12 cellular contexts compared by ENCODE assay signal in genomic region chr1:165884690-165885304, GRCh38. TPM values are rescaled to one million over a fixed set of nuclear protein-coding genes. Genes with fewer than 3 reads are reported as not detected.
DNase-seq lines count a peak whose midpoint lies in the region; ATAC-seq and TF ChIP-seq lines count a peak whose summit lies in the region.
"Had no signal": no experiment of that assay in that cellular context is flagged by ENCODE, and none has a peak within 500 bp of the region (broad histone marks: within the 10 kb centered on the region; RNA-seq: fewer than 3 reads in every experiment).

No MANE protein-coding gene starts in this region.

- H3K9me3 Mint-ChIP-seq in osteocyte (ENCODE audit: unreplicated experiment): no peaks in the 10 kb centered on the region
- H3K9me3 Mint-ChIP-seq: activated naive CD4-positive, alpha-beta T cell treated with anti-CD3 and anti-CD28 coated beads for 36 hours had no signal

- ATAC-seq in GM18870 (IDR thresholded peaks at IDR 0.05; ENCODE audit: unreplicated experiment) (peak; percentile 36), HG02678 (IDR thresholded peaks at IDR 0.05; ENCODE audit: unreplicated experiment) (no peak)

- H3K4me1 Mint-ChIP-seq in osteocyte (ENCODE audit: unreplicated experiment): peaks cover 37% of the 10 kb centered on the region

- TF ChIP-seq CTCF in osteocyte (IDR thresholded peaks at IDR 0.05) (no peak), WERI-Rb-1 (IDR thresholded peaks at IDR 0.05; ENCODE audit: low read depth, low read length) (no peak)

- no peak overlapping the region for H3K4me3 Mint-ChIP-seq in osteocyte (ENCODE audit: unreplicated experiment)
- H3K4me3 Mint-ChIP-seq: activated naive CD4-positive, alpha-beta T cell treated with anti-CD3 and anti-CD28 coated beads for 36 hours had no signal

- peaks cover 8% of the 10 kb centered on the region for H3K36me3 ChIP-seq in WERI-Rb-1

- H3K27me3 Mint-ChIP-seq in osteocyte (ENCODE audit: unreplicated experiment): no peaks in the 10 kb centered on the region

- H3K27ac Mint-ChIP-seq in osteocyte (ENCODE audit: unreplicated experiment): peak overlapping the region; percentile 90
- H3K27ac Mint-ChIP-seq: activated naive CD4-positive, alpha-beta T cell treated with anti-CD3 and anti-CD28 coated beads for 36 hours had no signal

- H3K36me3 Mint-ChIP-seq in osteocyte (ENCODE audit: unreplicated experiment): no peaks in the 10 kb centered on the region

- DNase-seq in LHCN-M2 (ENCODE audit: low read depth) (peak; percentile 74), dermis blood vessel endothelial cell (peak; percentile 66), osteocyte (ENCODE audit: extremely low spot score, unreplicated experiment) (no peak), WERI-Rb-1 (no peak), kidney tubule cell (ENCODE audit: low spot score) (no peak), RKO (ENCODE audit: low spot score) (no peak)
- DNase-seq: activated CD4-positive, alpha-beta T cell treated with anti-CD3 and anti-CD28 coated beads for 4 hours; activated naive CD4-positive, alpha-beta T cell treated with anti-CD3 and anti-CD28 coated beads for 36 hours; effector CD8-positive, alpha-beta T cell had no signal

- no peak overlapping the region for H3K4me3 ChIP-seq in WERI-Rb-1 (ENCODE audit: low read depth, low read length)

- no peaks in the 10 kb centered on the region for H3K27me3 ChIP-seq in WERI-Rb-1 (ENCODE audit: insufficient read depth, low read depth, severe bottlenecking)

- H3K27ac ChIP-seq in WERI-Rb-1: no peak overlapping the region
- H3K27ac ChIP-seq: parathyroid adenoma had no signal

- no peaks in the 10 kb centered on the region for H3K9me3 ChIP-seq in WERI-Rb-1 (ENCODE audit: severe bottlenecking)

RNA-seq across cellular contexts. Expression of gene UCK2, which starts 57.4 kb away (rescaled TPM):
- total RNA-seq in LHCN-M2 (2014; rRNA removed): 113 and 124 TPM in 2 replicates
- 107 TPM for polyA plus RNA-seq in LHCN-M2 (2012)
- 84.7 and 86.3 TPM in 2 replicates for total RNA-seq in dermis blood vessel endothelial cell
- 49.8 and 50.1 TPM in 2 replicates for total RNA-seq in osteocyte

Comparison
In these comparisons a context has a peak if more than half of its experiments do, and no peak if none do; other contexts are left out.
1. DNase-seq: peak in LHCN-M2 (single experiment) and dermis blood vessel endothelial cell (single experiment); none in osteocyte (single experiment), WERI-Rb-1 (single experiment), kidney tubule cell (single experiment) and RKO (single experiment).